8 cellular contexts compared by ENCODE assay signal in the genomic region with DNA sequence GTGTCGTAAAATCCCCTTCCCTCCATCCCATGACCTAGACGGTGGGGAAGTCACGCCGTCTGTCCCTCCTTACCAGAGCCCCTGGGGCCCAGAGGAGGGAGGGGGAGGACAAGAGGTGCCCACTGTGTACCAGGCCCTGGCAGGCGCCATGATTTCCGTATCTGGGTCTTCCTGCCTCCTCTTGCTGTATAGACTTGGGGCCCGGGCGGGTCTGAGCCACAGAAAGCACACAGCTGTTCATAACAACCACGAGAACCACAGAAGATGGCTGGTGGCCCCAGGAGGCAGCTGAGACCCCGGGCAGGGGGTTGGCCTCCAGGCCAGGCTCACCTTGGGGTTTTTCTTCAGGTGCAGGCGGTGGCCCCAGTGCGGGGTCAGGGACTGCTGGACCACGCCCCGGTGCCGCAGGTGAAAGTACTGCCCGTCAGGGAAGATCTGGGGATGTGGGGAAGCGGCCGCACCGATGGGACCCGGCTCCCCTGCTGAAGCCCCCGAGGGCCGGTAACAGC. TPM values are rescaled to one million over a fixed set of nuclear protein-coding genes. Genes with fewer than 3 reads are reported as not detected.
A peak's percentile ranks its signal among the peaks of the same experiment; 100 is the strongest.
DNase-seq lines count a peak whose midpoint lies in the region; TF ChIP-seq lines count a peak whose summit lies in the region.

No MANE protein-coding gene starts in this region.

- H3K36me3 Mint-ChIP-seq in activated naive CD4-positive, alpha-beta T cell treated with anti-CD3 and anti-CD28 coated beads, Interleukin-2, amount 10 ng/mL, durations not matched to agents 7 days and 5 days: no peaks in the 10 kb centered on the region
- H3K36me3 Mint-ChIP-seq in MCF 10A (ENCODE audit: insufficient read depth, unreplicated experiment) (no peaks in the 10 kb centered on the region), type B pancreatic cell (no peaks in the 10 kb centered on the region)

- H3K79me2 ChIP-seq in mesendoderm (ENCODE audit: control insufficient read depth, insufficient read depth, low read length): no peaks in the 10 kb centered on the region

- H3K23ac ChIP-seq in mesendoderm (ENCODE audit: low read length): no peak overlapping the region

- intact Hi-C loops in MCF 10A (cut with micrococcal nuclease): no loop called here

- H3K27ac Mint-ChIP-seq in activated naive CD4-positive, alpha-beta T cell treated with anti-CD3 and anti-CD28 coated beads, Interleukin-2, amount 10 ng/mL, durations not matched to agents 7 days and 5 days: peak overlapping the region; percentile 70
- no peak overlapping the region for H3K27ac Mint-ChIP-seq in MCF 10A (ENCODE audit: low read depth, unreplicated experiment)
- H3K27ac Mint-ChIP-seq in type B pancreatic cell: no peak overlapping the region

- no peaks in the 10 kb centered on the region for H3K36me3 ChIP-seq in mesendoderm (ENCODE audit: control insufficient read depth, insufficient read depth, low read length)

- H3K4me3 Mint-ChIP-seq in activated naive CD4-positive, alpha-beta T cell treated with anti-CD3 and anti-CD28 coated beads, Interleukin-2, amount 10 ng/mL, durations not matched to agents 7 days and 5 days: peak overlapping the region; percentile 85
- peak overlapping the region; percentile 79 for H3K4me3 Mint-ChIP-seq in MCF 10A (ENCODE audit: unreplicated experiment)
- H3K4me3 Mint-ChIP-seq in type B pancreatic cell: peak overlapping the region; percentile 96

- no peaks in the 10 kb centered on the region for H3K79me1 ChIP-seq in mesendoderm (ENCODE audit: low read length)

- H3K4ac ChIP-seq in mesendoderm (ENCODE audit: low read depth, low read length): no peak overlapping the region

- H2BK15ac ChIP-seq in mesendoderm (replicated peaks; ENCODE audit: low read depth): no peak overlapping the region

- POLR2A ChIA-PET in MCF 10A (lab: Yijun Ruan, JAX): no interaction called here

- H2BK120ac ChIP-seq in mesendoderm (ENCODE audit: low read depth, low read length): no peak overlapping the region

- H4K5ac ChIP-seq in mesendoderm (ENCODE audit: low read length): no peak overlapping the region

- no peak overlapping the region for H3K4me3 ChIP-seq in mesendoderm (ENCODE audit: low read length)

- DNase-seq in activated naive CD4-positive, alpha-beta T cell treated with anti-CD3 and anti-CD28 coated beads, Interleukin-2, amount 10 ng/mL, durations not matched to agents 7 days and 5 days: peak; percentile 34
- DNase-seq in activated naive CD4-positive, alpha-beta T cell (lab: John Stamatoyannopoulos, UW): no peak
- DNase-seq in MCF 10A (ENCODE audit: unreplicated experiment) (no peak), mesendoderm (no peak), type B pancreatic cell (ENCODE audit: extremely low spot score, unreplicated experiment) (peak; percentile 69), SIG-M5 (lab: John Stamatoyannopoulos, UW) (no peak), cortex of kidney (lab: John Stamatoyannopoulos, UW) (no peak), HPDE6-E6E7 (ENCODE audit: extremely low spot score) (no peak)

- TF ChIP-seq CTCF in MCF 10A (IDR thresholded peaks at IDR 0.05; ENCODE audit: unreplicated experiment): no peak
- TF ChIP-seq CTCF in type B pancreatic cell (conservative IDR thresholded peaks at IDR 0.05): no peak

- peaks cover 4% of the 10 kb centered on the region for H3K27me3 ChIP-seq in mesendoderm (ENCODE audit: insufficient read depth, low read length, poor library complexity)

- no CpG with 5 or more reads among the region's 22 CpGs for WGBS in mesendoderm (ENCODE audit: extremely low coverage, insufficient coverage, low lambda C conversion rate)

- no TSS peak for BruUV-seq in MCF 10A (replicated peaks; lab: Mats Ljungman, UMichigan)

- CTCF ChIA-PET in activated naive CD4-positive, alpha-beta T cell treated with anti-CD3 and anti-CD28 coated beads, Interleukin-2, amount 10 ng/mL, durations not matched to agents 7 days and 5 days (lab: Charles Lee): no interaction called here
- CTCF ChIA-PET in MCF 10A (lab: Yijun Ruan, JAX): no interaction called here

- H3K56ac ChIP-seq in mesendoderm (ENCODE audit: low read length): peak overlapping the region; percentile 87

- peaks cover 18% of the 10 kb centered on the region for H3K4me1 Mint-ChIP-seq in activated naive CD4-positive, alpha-beta T cell treated with anti-CD3 and anti-CD28 coated beads, Interleukin-2, amount 10 ng/mL, durations not matched to agents 7 days and 5 days
- H3K4me1 Mint-ChIP-seq in MCF 10A (ENCODE audit: insufficient read depth, unreplicated experiment) (peaks cover 7% of the 10 kb centered on the region), type B pancreatic cell (ENCODE audit: unreplicated experiment) (peaks cover 4% of the 10 kb centered on the region)

- H4K8ac ChIP-seq in mesendoderm (ENCODE audit: low read depth, low read length): no peak overlapping the region

- peaks cover 38% of the 10 kb centered on the region for H3K27me3 Mint-ChIP-seq in activated naive CD4-positive, alpha-beta T cell treated with anti-CD3 and anti-CD28 coated beads, Interleukin-2, amount 10 ng/mL, durations not matched to agents 7 days and 5 days
- no peaks in the 10 kb centered on the region for H3K27me3 Mint-ChIP-seq in MCF 10A (ENCODE audit: insufficient read depth, unreplicated experiment)
- H3K27me3 Mint-ChIP-seq in type B pancreatic cell: peaks cover 17% of the 10 kb centered on the region

- H3K9me3 Mint-ChIP-seq in activated naive CD4-positive, alpha-beta T cell treated with anti-CD3 and anti-CD28 coated beads, Interleukin-2, amount 10 ng/mL, durations not matched to agents 7 days and 5 days: no peaks in the 10 kb centered on the region
- H3K9me3 Mint-ChIP-seq in MCF 10A (ENCODE audit: unreplicated experiment) (no peaks in the 10 kb centered on the region), type B pancreatic cell (no peaks in the 10 kb centered on the region)

- H3K18ac ChIP-seq in mesendoderm (ENCODE audit: low read length): no peak overlapping the region

- H2AK5ac ChIP-seq in mesendoderm (ENCODE audit: low read length): no peak overlapping the region

- H3K4me1 ChIP-seq in mesendoderm (ENCODE audit: control insufficient read depth, low read depth, low read length): no peaks in the 10 kb centered on the region

- H3K4me2 ChIP-seq in mesendoderm (ENCODE audit: low read length): peak overlapping the region; percentile 67

- no peak overlapping the region for H3K27ac ChIP-seq in mesendoderm (ENCODE audit: low read depth, low read length)

- H2BK5ac ChIP-seq in mesendoderm (ENCODE audit: low read length): no peak overlapping the region

- H3K9ac ChIP-seq in mesendoderm (ENCODE audit: low read length): peak overlapping the region; percentile 82

RNA-seq across cellular contexts. Expression of a gene that starts 0.6 kb away (rescaled TPM):
- total RNA-seq in MCF 10A (2022) (3.4 and 3.7 TPM in 2 replicates), type B pancreatic cell (ENCODE audit: low replicate concordance) (9.6 and 12.4 TPM in 2 replicates)
- 0.76 TPM for polyA plus RNA-seq in mesendoderm (2013, experiment 1 of 2)
- polyA plus RNA-seq in mesendoderm (2013, experiment 2 of 2): 0.70 TPM

RNA-seq across cellular contexts. Expression of a gene that starts 1.5 kb away (rescaled TPM):
- total RNA-seq in MCF 10A (2022) (3.8 TPM in 2 replicates), type B pancreatic cell (ENCODE audit: low replicate concordance) (17.3 and 34.5 TPM in 2 replicates)
- 1.5 TPM for polyA plus RNA-seq in mesendoderm (2013, experiment 1 of 2)
- 1.5 TPM for polyA plus RNA-seq in mesendoderm (2013, experiment 2 of 2)

RNA-seq across cellular contexts. Expression of a gene that starts 10.5 kb away (rescaled TPM):
- total RNA-seq in MCF 10A (2022) (36.3 and 40.5 TPM in 2 replicates), type B pancreatic cell (ENCODE audit: low replicate concordance) (36.6 and 37.5 TPM in 2 replicates)
- polyA plus RNA-seq in mesendoderm (2013, experiment 1 of 2): 21.6 TPM
- polyA plus RNA-seq in mesendoderm (2013, experiment 2 of 2): 22.2 TPM

RNA-seq across cellular contexts. Expression of a gene that starts 23.3 kb away (rescaled TPM):
- total RNA-seq in MCF 10A (2022): 11.1 and 13.7 TPM in 2 replicates
- 0.11 TPM for polyA plus RNA-seq in mesendoderm (2013, experiment 1 of 2)
- 0.11 TPM for polyA plus RNA-seq in mesendoderm (2013, experiment 2 of 2)
- 3.4 and 10.6 TPM in 2 replicates for total RNA-seq in type B pancreatic cell (ENCODE audit: low replicate concordance)

RNA-seq across cellular contexts. Expression of a gene that starts 34.4 kb away (rescaled TPM):
- total RNA-seq in MCF 10A (2022) (0.21 and 0.22 TPM in 2 replicates), type B pancreatic cell (ENCODE audit: low replicate concordance) (0.24 TPM in 1 of 2 replicates, not detected in the other)
- 0.15 TPM for polyA plus RNA-seq in mesendoderm (2013, experiment 1 of 2)
- 0.10 TPM for polyA plus RNA-seq in mesendoderm (2013, experiment 2 of 2)

Comparison
In these comparisons a context has a peak if more than half of its experiments do, and no peak if none do; other contexts are left out.
1. DNase-seq: peak in activated naive CD4-positive, alpha-beta T cell treated with anti-CD3 and anti-CD28 coated beads, Interleukin-2, amount 10 ng/mL, durations not matched to agents 7 days and 5 days (single experiment) and type B pancreatic cell (single experiment); none in activated naive CD4-positive, alpha-beta T cell (0 of 4), MCF 10A (single experiment), mesendoderm (single experiment), SIG-M5 (single experiment), cortex of kidney (single experiment) and HPDE6-E6E7 (single experiment).
2. Peak in every context shown above with its lines, with median percentiles within 50 percentile points of each other: H3K4me3 Mint-ChIP-seq.